In the genomic region with DNA sequence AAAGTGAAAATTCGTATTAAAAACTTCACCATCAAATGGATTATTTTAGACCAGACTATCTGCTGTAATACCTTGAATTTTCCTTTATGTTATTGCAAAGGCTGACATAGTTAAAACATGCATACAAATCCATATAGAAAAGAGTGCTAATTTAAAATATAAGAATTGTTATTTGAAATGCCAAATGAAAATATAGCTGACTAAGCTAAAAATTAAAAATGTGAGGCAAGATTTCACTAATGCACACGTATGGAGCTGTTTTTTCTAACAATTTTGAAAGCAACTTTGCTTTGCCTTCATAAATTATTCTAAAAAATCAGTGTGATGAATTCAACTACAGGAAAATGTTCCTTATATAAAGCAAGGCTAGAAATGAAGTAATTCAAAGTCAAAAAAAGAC, we compare ENCODE assay signal across 29 cellular contexts.
"Had no signal": no experiment of that assay in that cellular context is flagged by ENCODE, and none has a peak within 500 bp of the region (broad histone marks: within the 10 kb centered on the region; RNA-seq: fewer than 3 reads in every experiment).

No MANE protein-coding gene starts in this region.

- H3K4me3 ChIP-seq: ascending aorta, breast epithelium, cardiac muscle cell, coronary artery, dorsolateral prefrontal cortex had no signal

- H3K27ac ChIP-seq: ascending aorta, breast epithelium, cardiac muscle cell, coronary artery, dorsolateral prefrontal cortex, WERI-Rb-1 had no signal

- DNase-seq: activated B cell treated with CpG ODN at 0.5 μM for 24 hours; activated CD4-positive, alpha-beta memory T cell treated with anti-CD3 and anti-CD28 coated beads for 36 hours; activated CD4-positive, alpha-beta T cell treated with anti-CD3 and anti-CD28 coated beads for 36 hours; activated CD4-positive, alpha-beta T cell treated with anti-CD3 and anti-CD28 coated beads, Interleukin-2, amount 10 ng/mL, durations not matched to agents 24 days and 14 days; activated CD4-positive, CD25-positive, alpha-beta regulatory T cell treated with anti-CD3 and anti-CD28 coated beads, Interleukin-2, amount 50 U/mL, for 72 hours; activated CD8-positive, alpha-beta memory T cell treated with anti-CD3 and anti-CD28 coated beads, Interleukin-2, amount 10 ng/mL, durations not matched to agents 7 days and 5 days; activated CD8-positive, alpha-beta memory T cell treated with anti-CD3 and anti-CD28 coated beads, Interleukin-2, amount 50 U/mL, for 4 hours; activated CD8-positive, alpha-beta T cell treated with anti-CD3 and anti-CD28 coated beads, Interleukin-2, amount 10 ng/mL, durations not matched to agents 7 days and 5 days; activated effector memory CD4-positive, alpha-beta T cell treated with anti-CD3 and anti-CD28 coated beads, Interleukin-2, amount 50 U/mL, for 16 hours; activated naive CD4-positive, alpha-beta T cell treated with anti-CD3 and anti-CD28 coated beads for 36 hours; activated naive CD8-positive, alpha-beta T cell treated with anti-CD3 and anti-CD28 coated beads for 36 hours; activated naive CD8-positive, alpha-beta T cell treated with anti-CD3 and anti-CD28 coated beads, Interleukin-2, amount 50 U/mL, for 24 hours; activated T-cell treated with anti-CD3 and anti-CD28 coated beads, Interleukin-2, amount 50 U/mL, for 1 hour; activated T-cell treated with anti-CD3 and anti-CD28 coated beads, Interleukin-2, amount 50 U/mL, for 48 hours; central memory CD4-positive, alpha-beta T cell; cerebellar nuclear complex; dorsolateral prefrontal cortex; effector memory CD4-positive, alpha-beta T cell; endodermal cell; foreskin fibroblast; head of caudate nucleus; hippocampal formation; T1000; WERI-Rb-1 had no signal

- H3K36me3 ChIP-seq: breast epithelium, WERI-Rb-1 had no signal

- H3K4me1 ChIP-seq: ascending aorta, breast epithelium had no signal

- H3K27me3 ChIP-seq: ascending aorta, breast epithelium, cardiac muscle cell had no signal

- ATAC-seq: activated CD4-positive, alpha-beta T cell treated with anti-CD3 and anti-CD28 coated beads for 36 hours; activated CD8-positive, alpha-beta memory T cell treated with anti-CD3 and anti-CD28 coated beads, Interleukin-2, amount 10 ng/mL, durations not matched to agents 7 days and 5 days; activated CD8-positive, alpha-beta T cell treated with anti-CD3 and anti-CD28 coated beads, Interleukin-2, amount 10 ng/mL, durations not matched to agents 7 days and 5 days; activated naive CD8-positive, alpha-beta T cell treated with anti-CD3 and anti-CD28 coated beads, Interleukin-2, amount 50 U/mL, for 24 hours; esophagus mucosa had no signal

- H3K9me3 ChIP-seq: ascending aorta, breast epithelium had no signal
